ENCODE assay signal across 10 cellular contexts in genomic region chr6:99364026-99364425, GRCh38. TPM values are rescaled to one million over a fixed set of nuclear protein-coding genes. Genes with fewer than 3 reads are reported as not detected.
A peak's percentile ranks its signal among the peaks of the same experiment; 100 is the strongest.
DNase-seq lines count a peak whose midpoint lies in the region; ATAC-seq and TF ChIP-seq lines count a peak whose summit lies in the region.
"Had no signal": no experiment of that assay in that cellular context is flagged by ENCODE, and none has a peak within 500 bp of the region (broad histone marks: within the 10 kb centered on the region; RNA-seq: fewer than 3 reads in every experiment).

No MANE protein-coding gene starts in this region.

- H3K4me3 ChIP-seq in breast epithelium (no peak overlapping the region), HAP-1 (no peak overlapping the region)

- ATAC-seq in GM18520 (IDR thresholded peaks at IDR 0.05; ENCODE audit: unreplicated experiment) (peak; percentile 85), GM19455 (IDR thresholded peaks at IDR 0.05; ENCODE audit: unreplicated experiment) (peak; percentile 94), HG02885 (IDR thresholded peaks at IDR 0.05; ENCODE audit: poor library complexity, unreplicated experiment) (peak; percentile 94), HG03565 (IDR thresholded peaks at IDR 0.05; ENCODE audit: unreplicated experiment) (peak; percentile 97)

- TF ChIP-seq CTCF in breast epithelium (IDR thresholded peaks at IDR 0.05) = no peak

- no peak for DNase-seq in breast epithelium (ENCODE audit: low spot score in 2 of 2)
- DNase-seq in HAP-1 (ENCODE audit: low spot score in 2 of 2) = no peak
- DNase-seq in NCI-H187 treated with DMSO at 0.1 percent for 48 hours (lab: John Stamatoyannopoulos, UW) = no peak
- DNase-seq: COR-L47; hippocampal formation; stimulated activated CD4-positive, alpha-beta T cell treated with anti-CD3 and anti-CD28 coated beads, Interleukin-2, amount 100 ng/mL, for 48 hours had no signal

- no peaks in the 10 kb centered on the region for H3K4me1 ChIP-seq in breast epithelium
- H3K4me1 ChIP-seq in HAP-1 = no peaks in the 10 kb centered on the region

- intact Hi-C loops in breast epithelium (cut with DNase I; ENCODE audit: low total_unique reads) = no loop called here

- no peak overlapping the region for H3K27ac ChIP-seq in breast epithelium

- H3K27me3 ChIP-seq in breast epithelium (no peaks in the 10 kb centered on the region), HAP-1 (ENCODE audit: low read depth) (no peaks in the 10 kb centered on the region)

- H3K9me3 ChIP-seq in breast epithelium (no peaks in the 10 kb centered on the region), HAP-1 (no peaks in the 10 kb centered on the region)

- TF ChIP-seq POLR2A in breast epithelium (IDR thresholded peaks at IDR 0.05) = no peak

- H3K36me3 ChIP-seq in breast epithelium = no peaks in the 10 kb centered on the region
- H3K36me3 ChIP-seq in HAP-1 (replicated peaks) = no peaks in the 10 kb centered on the region

- in situ Hi-C loops in HAP-1 (cut with MboI; ENCODE audit: low sequenced_read_pairs) = no loop called here

RNA-seq across cellular contexts. Expression of gene FAXC, which starts 14.6 kb away (rescaled TPM):
- total RNA-seq in breast epithelium = 10 to 100 TPM in 1 of 3 donors, 1 to 10 TPM in 1, not detected in 1; 5.2 to 14.2 TPM

RNA-seq across cellular contexts. Expression of gene COQ3, which starts 30.0 kb away (rescaled TPM):
- 1 to 10 TPM; 4.2 to 5.6 (median 4.5) TPM for total RNA-seq in breast epithelium
